ENCODE assay signal across 8 cellular contexts in genomic region chr3:56933803-56934202, GRCh38.
"Had no signal": no experiment of that assay in that cellular context is flagged by ENCODE, and none has a peak within 500 bp of the region (broad histone marks: within the 10 kb centered on the region; RNA-seq: fewer than 3 reads in every experiment).

No MANE protein-coding gene starts in this region.

- H3K4me3 ChIP-seq: GM23338 had no signal

- H3K27ac Mint-ChIP-seq: GM23338, H9, HFFc6 had no signal

- H3K4me3 Mint-ChIP-seq: GM23338, H9, HFFc6 had no signal

- FAIRE-seq: H1, H54 had no signal

- H3K27ac ChIP-seq: HL-60 had no signal

- H2AFZ ChIP-seq: GM23338 had no signal

- DNase-seq: H9, HCEC 1CT, HFFc6, IMR-90 had no signal

- ATAC-seq: GM23338 had no signal

- H3K4me2 ChIP-seq: GM23338 had no signal
